Comparison of ENCODE assay signal across 8 cellular contexts in the genomic region with DNA sequence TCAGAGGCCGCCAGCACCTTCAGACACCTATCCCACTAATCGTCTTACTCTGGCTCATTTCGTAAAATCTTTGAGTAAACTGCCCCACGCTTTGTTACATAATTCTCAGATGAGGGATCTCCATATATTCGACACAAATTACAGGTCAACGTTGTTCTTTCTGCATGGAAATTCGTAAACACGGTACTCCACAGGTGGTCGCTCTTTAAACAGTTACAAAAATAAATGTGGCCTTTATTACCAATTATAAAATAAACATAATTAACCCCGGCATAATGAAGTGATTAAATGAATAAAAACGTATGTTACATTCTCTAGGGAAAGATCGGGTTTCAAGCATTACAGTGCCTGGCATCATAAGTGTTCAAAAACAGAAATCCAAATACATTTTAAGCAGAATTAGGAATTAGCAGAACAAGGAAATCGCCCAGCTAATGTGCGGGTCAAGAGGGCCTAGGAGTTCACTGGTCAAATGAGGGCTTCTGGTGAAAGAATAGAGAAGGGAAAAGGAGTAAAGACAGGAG. TPM values are rescaled to one million over a fixed set of nuclear protein-coding genes. Genes with fewer than 3 reads are reported as not detected.
A peak's percentile ranks its signal among the peaks of the same experiment; 100 is the strongest.
DNase-seq lines count a peak whose midpoint lies in the region; ATAC-seq, FAIRE-seq and TF ChIP-seq lines count a peak whose summit lies in the region.

No MANE protein-coding gene starts in this region.

- TF ChIP-seq POLR2A in IMR-90 (IDR thresholded peaks at IDR 0.05; ENCODE audit: low read depth, low read length) = no peak

- H2BK5ac ChIP-seq in IMR-90 (ENCODE audit: low read depth, low read length, poor library complexity, severe bottlenecking) = no peak overlapping the region

- H2AK9ac ChIP-seq in IMR-90 (replicated peaks; ENCODE audit: low read depth, low read length, poor library complexity) = peak overlapping the region; percentile 98

- H3K4me1 ChIP-seq in IMR-90 (ENCODE audit: control insufficient read depth, insufficient read depth, low read length) (peaks cover 13% of the 10 kb centered on the region), muscle layer of colon (ENCODE audit: insufficient read depth, low read length) (peaks cover 28% of the 10 kb centered on the region)

- peaks cover 6 to 41% of the 10 kb centered on the region in 2 experiments; a peak in 3 of 4 replicates for H3K79me1 ChIP-seq in IMR-90 (ENCODE audit: low read depth in 1 of 2, low read length in 2 of 2)

- intact Hi-C loops in IMR-90 (cut with micrococcal nuclease) = loop anchor here (1.0 kb wide), 1 partner anchor 25 kb away; the partner anchor contains the start of gene CWC25

- DNase-seq in AG04450 (ENCODE audit: low read depth, low spot score) (no peak), IMR-90 (no peak), caudate nucleus (lab: John Stamatoyannopoulos, UW) (no peak), cerebellar nuclear complex (lab: John Stamatoyannopoulos, UW) (no peak), SW480 (ENCODE audit: low spot score) (no peak), urothelium cell line (ENCODE audit: low spot score) (no peak), HCEC 1CT (no peak)

- H4K8ac ChIP-seq in IMR-90 (ENCODE audit: low read depth in 2 of 2, low read length in 2 of 2) = peak overlapping the region; percentile 11 to 32; a peak in 2 of 4 replicates

- no peak overlapping the region for H3K4ac ChIP-seq in IMR-90 (ENCODE audit: low read depth, low read length)

- POLR2A ChIA-PET in AG04450 (lab: Yijun Ruan, JAX) (interaction anchor here (0.5 to 0.7 kb wide), 2 partner anchors 8 to 572 kb away, joined by 3 read pairs; no protein-coding TSS in a partner anchor), IMR-90 (lab: Charles Lee; ENCODE audit: unreplicated experiment) (no interaction called here)

- no peak overlapping the region for H2BK120ac ChIP-seq in IMR-90 (ENCODE audit: low read depth, low read length)

- no peak overlapping the region for H3K23ac ChIP-seq in IMR-90 (ENCODE audit: low read depth, low read length)

- H3K36me3 ChIP-seq in IMR-90 (ENCODE audit: control insufficient read depth, insufficient read depth, low read length) (peaks cover 28% of the 10 kb centered on the region), muscle layer of colon (ENCODE audit: insufficient read depth, low read length) (peaks cover 31% of the 10 kb centered on the region)

- H3K9ac ChIP-seq in IMR-90 (ENCODE audit: low read depth, low read length) = no peak overlapping the region
- H3K9ac ChIP-seq in muscle layer of colon (ENCODE audit: low read length) = peak overlapping the region; percentile 32

- H3K9me3 ChIP-seq in AG04450 (ENCODE audit: control insufficient read depth, insufficient read depth, low read length) (no peaks in the 10 kb centered on the region), IMR-90 (ENCODE audit: control insufficient read depth, insufficient read depth, low read length) (no peaks in the 10 kb centered on the region), muscle layer of colon (ENCODE audit: low read length) (no peaks in the 10 kb centered on the region)

- no peak for ATAC-seq in IMR-90 (ENCODE audit: low read depth)

- 49% methylated on average over 3 of the region's 14 CpGs; no CpG with 5 or more reads in 1 of the 2 experiments for WGBS in IMR-90 (ENCODE audit: extremely low coverage in 2 of 2, insufficient read length in 1 of 2), 2 experiments

- H2BK15ac ChIP-seq in IMR-90 (ENCODE audit: low read depth, low read length) = no peak overlapping the region

- in situ Hi-C loops in IMR-90 (cut with MboI; ENCODE audit: low sequenced_read_pairs) = no loop called here

- H3K14ac ChIP-seq in IMR-90 (replicated peaks; ENCODE audit: low read depth, low read length) = no peak overlapping the region

- H3K18ac ChIP-seq in IMR-90 (ENCODE audit: low read depth, low read length) = no peak overlapping the region

- no peak for TF ChIP-seq RAD21 in IMR-90 (IDR thresholded peaks at IDR 0.05; ENCODE audit: low read length)

- H4K5ac ChIP-seq in IMR-90 (ENCODE audit: low read depth, low read length) = no peak overlapping the region

- H3K27ac ChIP-seq in AG04450 (ENCODE audit: low read depth, low read length) (peak overlapping the region; percentile 90), IMR-90 (ENCODE audit: insufficient read depth, low read length) (no peak overlapping the region), caudate nucleus (ENCODE audit: low read depth, low read length) (peak overlapping the region; percentile 99), muscle layer of colon (ENCODE audit: low read depth, low read length) (peak overlapping the region; percentile 86)

- peak overlapping the region; percentile 83 for H3K4me2 ChIP-seq in IMR-90 (ENCODE audit: low read depth, low read length)

- H3K56ac ChIP-seq in IMR-90 (ENCODE audit: extremely low read depth, insufficient read depth, low read length) = no peak overlapping the region

- H3K4me3 ChIP-seq in AG04450 (ENCODE audit: low read depth, low read length) (peak overlapping the region; percentile 70), IMR-90 (ENCODE audit: insufficient read depth, low read depth, low read length) (peak overlapping the region; percentile 55), muscle layer of colon (ENCODE audit: low read depth in 1 of 2, low read length in 2 of 2) (peak overlapping the region; percentile 55 to 61)

- no TSS peak for BruUV-seq in IMR-90 (replicated peaks; lab: Mats Ljungman, UMichigan)

- CTCF ChIA-PET in AG04450 (lab: Charles Lee) = no interaction called here
- CTCF ChIA-PET in IMR-90 (lab: Yijun Ruan, JAX) = no interaction called here

- no peaks in the 10 kb centered on the region for H3K27me3 ChIP-seq in AG04450 (ENCODE audit: control insufficient read depth, insufficient read depth, low read length)
- no peaks in the 10 kb centered on the region for H3K27me3 ChIP-seq in IMR-90 (ENCODE audit: control insufficient read depth, insufficient read depth, low read length)
- no peaks in the 10 kb centered on the region for H3K27me3 ChIP-seq in muscle layer of colon (ENCODE audit: control insufficient read depth in 1 of 2, insufficient read depth in 2 of 2, low read length in 2 of 2)

- TF ChIP-seq CTCF in AG04450 (IDR thresholded peaks at IDR 0.05; ENCODE audit: low read depth, low read length) (no peak), IMR-90 (conservative IDR thresholded peaks at IDR 0.05; ENCODE audit: low read depth, low read length) (no peak)

- H2BK20ac ChIP-seq in IMR-90 (ENCODE audit: low read depth, low read length) = no peak overlapping the region

- no peak for FAIRE-seq in urothelium cell line (lab: Jason Lieb, UNC)

- H4K20me1 ChIP-seq in IMR-90 (ENCODE audit: insufficient read depth, low read length) = peaks cover 33% of the 10 kb centered on the region

- H2AFZ ChIP-seq in IMR-90 (replicated peaks; ENCODE audit: low read length, poor library complexity) = peak overlapping the region; percentile 97

- peaks cover 22% of the 10 kb centered on the region for H3K9me1 ChIP-seq in IMR-90 (ENCODE audit: insufficient read depth, low read length)

- H2AK5ac ChIP-seq in IMR-90 (ENCODE audit: low read depth, low read length) = peak overlapping the region; percentile 83; the same call in 1 of the 2 replicates

- no peak overlapping the region for H4K91ac ChIP-seq in IMR-90 (ENCODE audit: insufficient read depth, low read depth, low read length)

- dilution Hi-C loops in IMR-90 (cut with HindIII; ENCODE audit: low sequenced_read_pairs, unreplicated experiment) = no loop called here

TF ChIP-seq in IMR-90, 13 proteins besides CTCF, POLR2A, EP300 and RAD21 (continues in another document):
- TF ChIP-seq, protein P1, sequence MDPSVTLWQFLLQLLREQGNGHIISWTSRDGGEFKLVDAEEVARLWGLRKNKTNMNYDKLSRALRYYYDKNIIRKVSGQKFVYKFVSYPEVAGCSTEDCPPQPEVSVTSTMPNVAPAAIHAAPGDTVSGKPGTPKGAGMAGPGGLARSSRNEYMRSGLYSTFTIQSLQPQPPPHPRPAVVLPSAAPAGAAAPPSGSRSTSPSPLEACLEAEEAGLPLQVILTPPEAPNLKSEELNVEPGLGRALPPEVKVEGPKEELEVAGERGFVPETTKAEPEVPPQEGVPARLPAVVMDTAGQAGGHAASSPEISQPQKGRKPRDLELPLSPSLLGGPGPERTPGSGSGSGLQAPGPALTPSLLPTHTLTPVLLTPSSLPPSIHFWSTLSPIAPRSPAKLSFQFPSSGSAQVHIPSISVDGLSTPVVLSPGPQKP (IDR thresholded peaks at IDR 0.05; ENCODE audit: borderline replicate concordance, low read depth, low read length) = no peak
- TF ChIP-seq RFX5 (IDR thresholded peaks at IDR 0.05; ENCODE audit: low read depth, low read length) = no peak
- no peak for TF ChIP-seq CHD1 (IDR thresholded peaks at IDR 0.05; ENCODE audit: low read depth, low read length)

RNA-seq across cellular contexts. Expression of gene PIP4K2B, which starts 0.9 kb away (rescaled TPM):
- polyA plus RNA-seq in AG04450 (2011; rRNA removed) (36.8 and 38.6 TPM in 2 replicates), IMR-90 (2012; rRNA removed) (29.3 and 40.2 TPM in 2 replicates)
- polyA minus RNA-seq in AG04450 (2011; rRNA and poly(A)+ RNA removed) = 59.5 and 82.8 TPM in 2 replicates
- total RNA-seq in IMR-90 (2012; rRNA removed) = 40.0 and 40.8 TPM in 2 replicates
- 16.4 and 26.3 TPM in 2 replicates for polyA plus RNA-seq in IMR-90 (2012; cell fraction: cytosol; rRNA removed)
- polyA plus RNA-seq in IMR-90 (2012; cell fraction: nucleus; rRNA removed; ENCODE audit: low replicate concordance) = 48.3 and 65.0 TPM in 2 replicates

RNA-seq across cellular contexts. Expression of gene CWC25, which starts 24.8 kb away (rescaled TPM):
- polyA plus RNA-seq in AG04450 (2011; rRNA removed) (13.3 and 15.3 TPM in 2 replicates), IMR-90 (2012; rRNA removed) (14.9 and 16.1 TPM in 2 replicates)
- 6.3 and 7.0 TPM in 2 replicates for polyA minus RNA-seq in AG04450 (2011; rRNA and poly(A)+ RNA removed)
- total RNA-seq in IMR-90 (2012; rRNA removed) = 9.1 and 9.7 TPM in 2 replicates
- 3.5 and 6.3 TPM in 2 replicates for polyA plus RNA-seq in IMR-90 (2012; cell fraction: cytosol; rRNA removed)
- 23.8 and 64.0 TPM in 2 replicates for polyA plus RNA-seq in IMR-90 (2012; cell fraction: nucleus; rRNA removed; ENCODE audit: low replicate concordance)

RNA-seq across cellular contexts. Expression of gene PSMB3, which starts 47.8 kb away (rescaled TPM):
- polyA plus RNA-seq in AG04450 (2011; rRNA removed) = 234 and 276 TPM in 2 replicates
- 220 and 283 TPM in 2 replicates for polyA minus RNA-seq in AG04450 (2011; rRNA and poly(A)+ RNA removed)
- 510 and 828 TPM in 2 replicates for total RNA-seq in IMR-90 (2012; rRNA removed)
- polyA plus RNA-seq in IMR-90 (2012; rRNA removed) = 480 and 525 TPM in 2 replicates
- 600 and 763 TPM in 2 replicates for polyA plus RNA-seq in IMR-90 (2012; cell fraction: cytosol; rRNA removed)
- polyA plus RNA-seq in IMR-90 (2012; cell fraction: nucleus; rRNA removed; ENCODE audit: low replicate concordance) = 201 and 228 TPM in 2 replicates

RNA-seq across cellular contexts. Expression of gene PCGF2, which starts 52.2 kb away (rescaled TPM):
- polyA plus RNA-seq in AG04450 (2011; rRNA removed) = 13.5 and 18.0 TPM in 2 replicates
- 19.4 and 29.5 TPM in 2 replicates for polyA minus RNA-seq in AG04450 (2011; rRNA and poly(A)+ RNA removed)
- total RNA-seq in IMR-90 (2012; rRNA removed) = 1.1 and 1.4 TPM in 2 replicates
- 18.2 and 27.8 TPM in 2 replicates for polyA plus RNA-seq in IMR-90 (2012; rRNA removed)
- polyA plus RNA-seq in IMR-90 (2012; cell fraction: cytosol; rRNA removed) = 17.3 and 39.2 TPM in 2 replicates
- polyA plus RNA-seq in IMR-90 (2012; cell fraction: nucleus; rRNA removed; ENCODE audit: low replicate concordance) = 30.3 and 77.5 TPM in 2 replicates

RNA-seq across cellular contexts. Expression of gene RPL23, which starts 53.2 kb away (rescaled TPM):
- polyA plus RNA-seq in AG04450 (2011; rRNA removed) = 2,769 and 3,155 TPM in 2 replicates
- polyA minus RNA-seq in AG04450 (2011; rRNA and poly(A)+ RNA removed) = 380 and 454 TPM in 2 replicates
- 1,170 and 2,401 TPM in 2 replicates for total RNA-seq in IMR-90 (2012; rRNA removed)
- polyA plus RNA-seq in IMR-90 (2012; rRNA removed) = 1,882 and 2,308 TPM in 2 replicates
- polyA plus RNA-seq in IMR-90 (2012; cell fraction: cytosol; rRNA removed) = 437 and 806 TPM in 2 replicates
- polyA plus RNA-seq in IMR-90 (2012; cell fraction: nucleus; rRNA removed; ENCODE audit: low replicate concordance) = 76.8 and 944 TPM in 2 replicates
